In the genomic region with DNA sequence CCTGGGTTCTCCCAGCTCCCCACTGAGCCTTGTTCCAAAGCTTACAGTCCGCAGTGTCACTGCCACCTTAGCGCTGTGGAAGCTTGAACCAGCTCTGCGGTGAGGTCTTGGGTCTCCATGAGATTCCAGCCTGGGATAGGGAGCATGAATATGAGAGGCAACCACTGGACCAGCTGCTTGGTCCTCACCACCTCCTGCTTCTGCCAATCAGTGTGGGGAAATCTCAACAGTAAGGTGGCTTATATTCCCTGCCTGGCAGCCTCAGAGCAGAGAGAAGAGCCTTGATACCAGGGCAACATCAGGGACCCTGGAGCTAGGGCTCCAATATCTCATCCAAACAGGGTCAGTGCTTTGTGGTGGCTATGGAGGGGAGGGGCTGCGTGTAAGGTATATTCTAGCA, we compare ENCODE assay signal across 8 cellular contexts. TPM values are rescaled to one million over a fixed set of nuclear protein-coding genes. Genes with fewer than 3 reads are reported as not detected.
DNase-seq lines count a peak whose midpoint lies in the region; ATAC-seq, FAIRE-seq and TF ChIP-seq lines count a peak whose summit lies in the region.

No MANE protein-coding gene starts in this region.

- H3K27ac Mint-ChIP-seq in activated naive CD4-positive, alpha-beta T cell treated with anti-CD3 and anti-CD28 coated beads, Interleukin-2, amount 50 U/mL, for 24 hours, result peak overlapping the region; percentile 96
- H3K27ac Mint-ChIP-seq in activated naive CD8-positive, alpha-beta T cell treated with anti-CD3 and anti-CD28 coated beads, Interleukin-2, amount 50 U/mL, for 24 hours, result peak overlapping the region; percentile 94

- TF ChIP-seq EP300 in transverse colon (IDR thresholded peaks at IDR 0.05; ENCODE audit: low read depth), result no peak

- intact Hi-C loops in kidney (cut with DNase I) (no loop called here), transverse colon (cut with DNase I; ENCODE audit: low total_unique reads) (loop anchor here (10.0 kb wide), 1 partner anchor 165 kb away; no protein-coding TSS in a partner anchor)

- in situ Hi-C loops in transverse colon (cut with MboI; ENCODE audit: low pct_ligation_motif_present in 1 of 4, low pct_unique_long_range_greater_than_20kb in 1 of 4, low sequenced_read_pairs in 3 of 4), result no loop called here

- peaks cover 32% of the 10 kb centered on the region for H3K4me1 Mint-ChIP-seq in activated naive CD4-positive, alpha-beta T cell treated with anti-CD3 and anti-CD28 coated beads, Interleukin-2, amount 50 U/mL, for 24 hours
- H3K4me1 Mint-ChIP-seq in activated naive CD8-positive, alpha-beta T cell treated with anti-CD3 and anti-CD28 coated beads, Interleukin-2, amount 50 U/mL, for 24 hours, result peaks cover 62% of the 10 kb centered on the region

- no peak for DNase-seq in activated naive CD4-positive, alpha-beta T cell treated with anti-CD3 and anti-CD28 coated beads, Interleukin-2, amount 50 U/mL, for 16 hours
- DNase-seq in activated naive CD8-positive, alpha-beta T cell treated with anti-CD3 and anti-CD28 coated beads, Interleukin-2, amount 50 U/mL, for 24 hours, result no peak
- DNase-seq in kidney (no peak), transverse colon (no peak), NCI-H1694 (lab: John Stamatoyannopoulos, UW) (no peak), NCI-H345 treated with DMSO at 0.1 percent for 48 hours (lab: John Stamatoyannopoulos, UW; ENCODE audit: unreplicated experiment) (no peak)

- no peaks in the 10 kb centered on the region for H3K9me3 Mint-ChIP-seq in activated naive CD4-positive, alpha-beta T cell treated with anti-CD3 and anti-CD28 coated beads, Interleukin-2, amount 50 U/mL, for 24 hours
- H3K9me3 Mint-ChIP-seq in activated naive CD8-positive, alpha-beta T cell treated with anti-CD3 and anti-CD28 coated beads, Interleukin-2, amount 50 U/mL, for 24 hours, result no peaks in the 10 kb centered on the region

- H3K27ac ChIP-seq in kidney (ENCODE audit: low read depth in 2 of 2, low read length in 2 of 2), result peak overlapping the region; percentile 71 to 84
- H3K27ac ChIP-seq in transverse colon, result peak overlapping the region; percentile 85 to 95 (median 92)

- no peaks in the 10 kb centered on the region for H3K36me3 ChIP-seq in kidney (ENCODE audit: control insufficient read depth in 1 of 2, insufficient read depth in 2 of 2, low read length in 2 of 2)
- no peaks in the 10 kb centered on the region for H3K36me3 ChIP-seq in transverse colon

- ATAC-seq in activated naive CD8-positive, alpha-beta T cell treated with anti-CD3 and anti-CD28 coated beads, Interleukin-2, amount 50 U/mL, for 24 hours, result no peak
- ATAC-seq in HG03457 (IDR thresholded peaks at IDR 0.05; ENCODE audit: unreplicated experiment), result no peak

- H3K4me3 ChIP-seq in kidney (ENCODE audit: low read length in 2 of 2), result peak overlapping the region; percentile 57 to 71
- H3K4me3 ChIP-seq in transverse colon, result peak overlapping the region; percentile 64 to 83 (median 69)

- no peak for TF ChIP-seq POLR2A in transverse colon (IDR thresholded peaks at IDR 0.05)

- H3K27me3 ChIP-seq in transverse colon, result no peaks in the 10 kb centered on the region

- TF ChIP-seq CTCF in kidney (IDR thresholded peaks at IDR 0.05; ENCODE audit: borderline replicate concordance, extremely low read depth, insufficient read depth), result no peak
- TF ChIP-seq CTCF in transverse colon (IDR thresholded peaks at IDR 0.05), result no peak

- H3K4me3 Mint-ChIP-seq in activated naive CD4-positive, alpha-beta T cell treated with anti-CD3 and anti-CD28 coated beads, Interleukin-2, amount 50 U/mL, for 24 hours, result peak overlapping the region; percentile 100
- H3K4me3 Mint-ChIP-seq in activated naive CD8-positive, alpha-beta T cell treated with anti-CD3 and anti-CD28 coated beads, Interleukin-2, amount 50 U/mL, for 24 hours, result peak overlapping the region; percentile 93

- H3K36me3 Mint-ChIP-seq in activated naive CD4-positive, alpha-beta T cell treated with anti-CD3 and anti-CD28 coated beads, Interleukin-2, amount 50 U/mL, for 24 hours, result peaks cover 32% of the 10 kb centered on the region
- H3K36me3 Mint-ChIP-seq in activated naive CD8-positive, alpha-beta T cell treated with anti-CD3 and anti-CD28 coated beads, Interleukin-2, amount 50 U/mL, for 24 hours (ENCODE audit: low read depth), result peaks cover 34% of the 10 kb centered on the region

- H3K4me1 ChIP-seq in kidney (ENCODE audit: control insufficient read depth in 1 of 2, insufficient read depth in 1 of 2, low read depth in 1 of 2, low read length in 2 of 2), result no peaks in the 10 kb centered on the region
- H3K4me1 ChIP-seq in transverse colon, result peaks cover 20 to 59% (median 46%) of the 10 kb centered on the region in 4 donors

- FAIRE-seq in kidney (lab: Jason Lieb, UNC), result no peak

- H3K27me3 Mint-ChIP-seq in activated naive CD4-positive, alpha-beta T cell treated with anti-CD3 and anti-CD28 coated beads, Interleukin-2, amount 50 U/mL, for 24 hours, result no peaks in the 10 kb centered on the region
- H3K27me3 Mint-ChIP-seq in activated naive CD8-positive, alpha-beta T cell treated with anti-CD3 and anti-CD28 coated beads, Interleukin-2, amount 50 U/mL, for 24 hours, result no peaks in the 10 kb centered on the region

- H3K9me3 ChIP-seq in kidney (ENCODE audit: control insufficient read depth in 1 of 2, low read length in 2 of 2) (no peaks in the 10 kb centered on the region), transverse colon (no peaks in the 10 kb centered on the region)

- WGBS in transverse colon (ENCODE audit: low coverage in 1 of 2), 2 donors, result 6 to 11% methylated on average over 1 to 4 of the region's 4 CpGs

- H3K9ac ChIP-seq in kidney (ENCODE audit: low read length in 2 of 2), result peak overlapping the region; percentile 61 to 62

RNA-seq across cellular contexts. Expression of gene CD44, which starts 0.9 kb away (rescaled TPM):
- 235 TPM for total RNA-seq in kidney
- 13.8 TPM for polyA plus RNA-seq in kidney (ENCODE audit: insufficient read depth, low read depth, low replicate concordance)
- total RNA-seq in transverse colon, result 100 to 1,000 TPM in 3 of 4 donors, 10 to 100 TPM in 1; 56.3 to 182 (median 114) TPM
